ENCODE assay signal across 10 cellular contexts in the genomic region with DNA sequence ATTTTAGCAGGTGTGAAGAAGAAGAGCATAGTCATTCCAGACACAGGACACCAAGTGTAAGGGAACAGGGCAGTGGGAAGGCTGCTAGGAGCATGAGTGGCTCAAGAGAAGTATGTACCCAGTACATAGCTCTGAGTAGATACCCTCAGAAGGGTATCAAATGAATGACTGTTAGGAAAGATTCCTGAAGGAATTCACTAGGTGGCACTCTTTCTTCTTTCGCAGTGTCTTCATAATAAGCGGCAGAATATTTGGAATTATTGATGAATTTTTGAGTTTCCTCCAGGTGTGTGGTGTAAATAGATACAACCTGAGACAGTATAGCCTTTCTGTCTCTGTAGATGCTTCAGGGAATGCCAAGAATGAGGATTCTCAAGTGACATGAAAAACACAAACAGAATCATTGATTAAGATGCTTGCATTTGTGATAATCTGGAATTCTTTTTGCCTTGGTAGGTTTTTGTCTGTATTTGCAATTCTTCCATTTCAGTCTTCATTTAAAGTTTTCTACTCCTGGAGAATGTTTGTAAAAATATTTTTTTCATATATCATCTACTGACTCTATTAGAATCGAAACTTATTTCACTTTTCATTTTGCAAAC.
DNase-seq lines count a peak whose midpoint lies in the region; ATAC-seq and TF ChIP-seq lines count a peak whose summit lies in the region.
"Had no signal": no experiment of that assay in that cellular context is flagged by ENCODE, and none has a peak within 500 bp of the region (broad histone marks: within the 10 kb centered on the region; RNA-seq: fewer than 3 reads in every experiment).

No MANE protein-coding gene starts in this region.

- no peaks in the 10 kb centered on the region for H3K27me3 Mint-ChIP-seq in stimulated activated memory B cell treated with anti-CD40 and anti-IgM and Interleukin-4, amounts not matched to agents 10 μg/mL and 1 μg/mL and 100 μg/mL, for 72 hours
- H3K27me3 Mint-ChIP-seq in effector memory CD8-positive, alpha-beta T cell = no peaks in the 10 kb centered on the region

- H3K4me3 Mint-ChIP-seq in stimulated activated memory B cell treated with anti-CD40 and anti-IgM and Interleukin-4, amounts not matched to agents 10 μg/mL and 1 μg/mL and 100 μg/mL, for 72 hours = no peak overlapping the region
- no peak overlapping the region for H3K4me3 Mint-ChIP-seq in effector memory CD8-positive, alpha-beta T cell
- H3K4me3 Mint-ChIP-seq: activated CD8-positive, alpha-beta T cell treated with anti-CD3 and anti-CD28 coated beads, Interleukin-2, amount 10 ng/mL, durations not matched to agents 7 days and 5 days had no signal

- TF ChIP-seq POLR2A in vagina (IDR thresholded peaks at IDR 0.05) = no peak

- DNase-seq in ELR (ENCODE audit: low read depth) = peak; percentile 52
- peak; percentile 45 for DNase-seq in Karpas-422
- peak; percentile 30 for DNase-seq in astrocyte of the spinal cord (ENCODE audit: low read depth, low spot score)
- DNase-seq in myocyte (ENCODE audit: low read depth) = peak; percentile 28
- no peak for DNase-seq in vagina (ENCODE audit: extremely low spot score in 2 of 2)
- no peak for DNase-seq in effector memory CD8-positive, alpha-beta T cell
- DNase-seq: activated CD8-positive, alpha-beta T cell treated with anti-CD3 and anti-CD28 coated beads, Interleukin-2, amount 10 ng/mL, durations not matched to agents 7 days and 5 days had no signal

- H3K79me2 ChIP-seq in Karpas-422 (ENCODE audit: low read length) = no peaks in the 10 kb centered on the region

- no peaks in the 10 kb centered on the region for H3K36me3 Mint-ChIP-seq in stimulated activated memory B cell treated with anti-CD40 and anti-IgM and Interleukin-4, amounts not matched to agents 10 μg/mL and 1 μg/mL and 100 μg/mL, for 72 hours
- no peaks in the 10 kb centered on the region for H3K36me3 Mint-ChIP-seq in effector memory CD8-positive, alpha-beta T cell (ENCODE audit: insufficient read depth)

- H3K36me3 ChIP-seq in Karpas-422 (ENCODE audit: insufficient read depth, low read length) (no peaks in the 10 kb centered on the region), vagina (no peaks in the 10 kb centered on the region)

- H3K4me3 ChIP-seq in Karpas-422 (ENCODE audit: low read length) (no peak overlapping the region), astrocyte of the spinal cord (ENCODE audit: low read depth, low read length) (no peak overlapping the region), vagina (no peak overlapping the region)

- ATAC-seq in stimulated activated memory B cell treated with anti-CD40 and anti-IgM and Interleukin-4, amounts not matched to agents 10 μg/mL and 1 μg/mL and 100 μg/mL, for 72 hours = no peak
- no peak for ATAC-seq in HG03520 (IDR thresholded peaks at IDR 0.05; ENCODE audit: unreplicated experiment)
- no peak for ATAC-seq in effector memory CD8-positive, alpha-beta T cell (replicated peaks)
- ATAC-seq: activated CD8-positive, alpha-beta T cell treated with anti-CD3 and anti-CD28 coated beads, Interleukin-2, amount 10 ng/mL, durations not matched to agents 7 days and 5 days had no signal

- TF ChIP-seq CTCF in astrocyte of the spinal cord (IDR thresholded peaks at IDR 0.05; ENCODE audit: low read depth, low read length) = peak; percentile 63
- TF ChIP-seq CTCF in vagina (IDR thresholded peaks at IDR 0.05) = no peak

- no peaks in the 10 kb centered on the region for H3K4me1 Mint-ChIP-seq in stimulated activated memory B cell treated with anti-CD40 and anti-IgM and Interleukin-4, amounts not matched to agents 10 μg/mL and 1 μg/mL and 100 μg/mL, for 72 hours
- H3K4me1 Mint-ChIP-seq in effector memory CD8-positive, alpha-beta T cell (ENCODE audit: low read depth in 2 of 2) = no peaks in the 10 kb centered on the region

- H3K27ac ChIP-seq in Karpas-422 (ENCODE audit: low read length) (no peak overlapping the region), vagina (no peak overlapping the region)
- H3K27ac ChIP-seq: epithelial cell of prostate had no signal

- peaks cover 11% of the 10 kb centered on the region for H3K9me3 Mint-ChIP-seq in stimulated activated memory B cell treated with anti-CD40 and anti-IgM and Interleukin-4, amounts not matched to agents 10 μg/mL and 1 μg/mL and 100 μg/mL, for 72 hours
- H3K9me3 Mint-ChIP-seq in effector memory CD8-positive, alpha-beta T cell = peaks cover 0 to 9% of the 10 kb centered on the region in 2 donors

- no peak overlapping the region for H3K4me2 ChIP-seq in Karpas-422 (ENCODE audit: low read depth, low read length, poor library complexity, severe bottlenecking)

- no peaks in the 10 kb centered on the region; the same call in 1 of the 2 replicates for H3K9me3 ChIP-seq in Karpas-422 (ENCODE audit: low read length)
- H3K9me3 ChIP-seq in vagina = no peaks in the 10 kb centered on the region

- no peaks in the 10 kb centered on the region for H3K4me1 ChIP-seq in Karpas-422 (ENCODE audit: low read length)
- no peaks in the 10 kb centered on the region for H3K4me1 ChIP-seq in vagina

- in situ Hi-C loops in astrocyte of the spinal cord (cut with HindIII; ENCODE audit: low sequenced_read_pairs) = no loop called here

- no peak overlapping the region for H3K9ac ChIP-seq in Karpas-422 (ENCODE audit: low read length)

- H3K27me3 ChIP-seq in Karpas-422 (ENCODE audit: low read length) (no peaks in the 10 kb centered on the region), vagina (no peaks in the 10 kb centered on the region)

- no peak overlapping the region for H3K27ac Mint-ChIP-seq in stimulated activated memory B cell treated with anti-CD40 and anti-IgM and Interleukin-4, amounts not matched to agents 10 μg/mL and 1 μg/mL and 100 μg/mL, for 72 hours
- H3K27ac Mint-ChIP-seq in effector memory CD8-positive, alpha-beta T cell = no peak overlapping the region
- H3K27ac Mint-ChIP-seq: activated CD8-positive, alpha-beta T cell treated with anti-CD3 and anti-CD28 coated beads, Interleukin-2, amount 10 ng/mL, durations not matched to agents 7 days and 5 days had no signal

- intact Hi-C loops in vagina (cut with DNase I) = no loop called here

- no peaks in the 10 kb centered on the region for H4K20me1 ChIP-seq in Karpas-422 (ENCODE audit: insufficient read depth, low read depth, low read length)

- no peak overlapping the region for H2AFZ ChIP-seq in Karpas-422 (ENCODE audit: low read length)

- H3K9me2 ChIP-seq in Karpas-422 (replicated peaks; ENCODE audit: insufficient read depth, low read length) = no peaks in the 10 kb centered on the region

Comparison
In these comparisons a context has a peak if more than half of its experiments do, and no peak if none do; other contexts are left out.
1. DNase-seq: peak in ELR (single experiment), Karpas-422 (single experiment), astrocyte of the spinal cord (single experiment) and myocyte (single experiment); none in vagina (0 of 2) and effector memory CD8-positive, alpha-beta T cell (0 of 3).